ENCODE assay signal across 22 cellular contexts in the genomic region with DNA sequence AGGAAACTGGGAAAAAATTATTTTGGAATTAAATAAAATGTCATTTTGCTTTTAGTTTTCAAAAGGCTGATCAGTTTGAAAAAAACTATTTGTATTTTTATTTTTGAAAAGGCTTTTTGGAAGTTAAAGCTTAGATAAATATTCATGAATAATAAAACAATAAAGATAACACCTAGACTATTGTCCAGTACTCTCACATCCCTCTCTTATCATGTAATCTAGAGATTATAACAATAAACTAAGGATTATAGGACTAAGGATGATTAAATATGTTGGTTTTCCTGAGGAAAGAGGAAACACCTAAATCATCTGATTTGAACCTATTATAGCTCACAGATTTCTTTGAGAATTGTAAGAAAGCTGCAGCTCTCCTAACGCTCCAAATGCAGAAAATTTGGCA.
DNase-seq lines count a peak whose midpoint lies in the region; ATAC-seq and TF ChIP-seq lines count a peak whose summit lies in the region.
"Had no signal": no experiment of that assay in that cellular context is flagged by ENCODE, and none has a peak within 500 bp of the region (broad histone marks: within the 10 kb centered on the region; RNA-seq: fewer than 3 reads in every experiment).

No MANE protein-coding gene starts in this region.

- TF ChIP-seq CTCF in HEK293 (tag by site-specific recombination; IDR thresholded peaks at IDR 0.05), result no peak

- CTCF ChIA-PET in HEK293 (lab: Yijun Ruan, JAX), result interaction anchor here (0.5 kb wide), 1 partner anchor 779 kb away, joined by 3 read pairs; no protein-coding TSS in a partner anchor

- H3K4me1 ChIP-seq in HEK293 (ENCODE audit: control insufficient read depth, insufficient read depth, low read length), result no peaks in the 10 kb centered on the region
- H3K4me1 ChIP-seq: BLaER1 had no signal

- H3K36me3 ChIP-seq in HEK293 (ENCODE audit: control insufficient read depth in 2 of 2, insufficient read depth in 1 of 2, low read length in 2 of 2), result peaks cover 6 to 13% of the 10 kb centered on the region in 2 experiments; a peak in 2 of 3 replicates
- H3K36me3 ChIP-seq: BE2C had no signal

- H3K36me3 Mint-ChIP-seq in activated T-helper 1 cell treated with anti-CD3 and anti-CD28 coated beads, Interleukin-12 subunit alpha, Interleukin-12 subunit beta, Interleukin-2, Interleukin-4 antibody, amounts not matched to agents 30 ng/mL and 10 ng/mL and 1 ng/mL, durations not matched to agents 14 hours and 24 hours and 36 hours (ENCODE audit: low read depth), result peaks cover 26% of the 10 kb centered on the region

- H3K9me3 Mint-ChIP-seq in activated T-helper 1 cell treated with anti-CD3 and anti-CD28 coated beads, Interleukin-12 subunit alpha, Interleukin-12 subunit beta, Interleukin-2, Interleukin-4 antibody, amounts not matched to agents 30 ng/mL and 10 ng/mL and 1 ng/mL, durations not matched to agents 14 hours and 24 hours and 36 hours, result no peaks in the 10 kb centered on the region
- H3K9me3 Mint-ChIP-seq: CD14-positive monocyte; CD4-positive, alpha-beta memory T cell; CD4-positive, CD25-positive, alpha-beta regulatory T cell; CD8-positive, alpha-beta memory T cell had no signal

- no peaks in the 10 kb centered on the region for H3K27me3 Mint-ChIP-seq in activated T-helper 1 cell treated with anti-CD3 and anti-CD28 coated beads, Interleukin-12 subunit alpha, Interleukin-12 subunit beta, Interleukin-2, Interleukin-4 antibody, amounts not matched to agents 30 ng/mL and 10 ng/mL and 1 ng/mL, durations not matched to agents 14 hours and 24 hours and 36 hours (ENCODE audit: insufficient read depth)
- H3K27me3 Mint-ChIP-seq: CD4-positive, alpha-beta memory T cell; CD4-positive, CD25-positive, alpha-beta regulatory T cell; CD8-positive, alpha-beta memory T cell had no signal

- H3K4me3 Mint-ChIP-seq in activated T-helper 1 cell treated with anti-CD3 and anti-CD28 coated beads, Interleukin-12 subunit alpha, Interleukin-12 subunit beta, Interleukin-2, Interleukin-4 antibody, amounts not matched to agents 30 ng/mL and 10 ng/mL and 1 ng/mL, durations not matched to agents 14 hours and 24 hours and 36 hours, result no peak overlapping the region
- H3K4me3 Mint-ChIP-seq: CD14-positive monocyte; CD4-positive, alpha-beta memory T cell; CD4-positive, CD25-positive, alpha-beta regulatory T cell; CD8-positive, alpha-beta memory T cell had no signal

- H3K4me3 ChIP-seq in HEK293 (ENCODE audit: low read depth, low read length), result no peak overlapping the region
- H3K4me3 ChIP-seq: BLaER1 had no signal

- no peaks in the 10 kb centered on the region for H3K4me1 Mint-ChIP-seq in activated T-helper 1 cell treated with anti-CD3 and anti-CD28 coated beads, Interleukin-12 subunit alpha, Interleukin-12 subunit beta, Interleukin-2, Interleukin-4 antibody, amounts not matched to agents 30 ng/mL and 10 ng/mL and 1 ng/mL, durations not matched to agents 14 hours and 24 hours and 36 hours (ENCODE audit: low read depth)
- H3K4me1 Mint-ChIP-seq: CD4-positive, alpha-beta memory T cell; CD8-positive, alpha-beta memory T cell had no signal

- H3K27ac ChIP-seq in HEK293 (ENCODE audit: extremely low read depth, low read depth, low read length), result no peak overlapping the region
- H3K27ac ChIP-seq: BLaER1 had no signal

- POLR2A ChIA-PET in HEK293 (lab: Yijun Ruan, JAX), result no interaction called here

- ATAC-seq in left colon (peak; percentile 57), GM21825 (IDR thresholded peaks at IDR 0.05; ENCODE audit: unreplicated experiment) (no peak), HG03460 (IDR thresholded peaks at IDR 0.05; ENCODE audit: unreplicated experiment) (no peak)

- intact Hi-C loops in left colon (cut with DNase I, micrococcal nuclease), result no loop called here
- intact Hi-C loops in activated T-helper 1 cell treated with anti-CD3 and anti-CD28 coated beads, Interleukin-12 subunit alpha, Interleukin-12 subunit beta, Interleukin-2, Interleukin-4 antibody, amounts not matched to agents 30 ng/mL and 10 ng/mL and 1 ng/mL, durations not matched to agents 14 hours and 24 hours and 36 hours (cut with micrococcal nuclease), result no loop called here

- DNase-seq in left colon, result no peak
- no peak for DNase-seq in activated T-helper 1 cell treated with anti-CD3 and anti-CD28 coated beads, Interleukin-12 subunit alpha, Interleukin-12 subunit beta, Interleukin-2, Interleukin-4 antibody, amounts not matched to agents 30 ng/mL and 10 ng/mL and 1 ng/mL, durations not matched to agents 14 hours and 24 hours and 36 hours (ENCODE audit: low spot score)
- DNase-seq: 8988T; ACHN; BE2C; C1 segment of cervical spinal cord; CD4-positive, alpha-beta memory T cell; CD4-positive, CD25-positive, alpha-beta regulatory T cell; CD8-positive, alpha-beta memory T cell; COR-L47; DMS 273 treated with DMSO at 0.1 percent for 48 hours; DMS153; DMS53; DMS79; DND-41; EL; GF-D8 had no signal

- no peaks in the 10 kb centered on the region for H3K9me3 ChIP-seq in HEK293 (ENCODE audit: control insufficient read depth, insufficient read depth, low read depth, low read length)
- H3K9me3 ChIP-seq: BE2C, BLaER1 had no signal

- H3K27ac Mint-ChIP-seq in activated T-helper 1 cell treated with anti-CD3 and anti-CD28 coated beads, Interleukin-12 subunit alpha, Interleukin-12 subunit beta, Interleukin-2, Interleukin-4 antibody, amounts not matched to agents 30 ng/mL and 10 ng/mL and 1 ng/mL, durations not matched to agents 14 hours and 24 hours and 36 hours, result no peak overlapping the region
- H3K27ac Mint-ChIP-seq: CD14-positive monocyte; CD4-positive, alpha-beta memory T cell; CD4-positive, CD25-positive, alpha-beta regulatory T cell; CD8-positive, alpha-beta memory T cell had no signal

TF ChIP-seq in HEK293, 187 proteins besides CTCF, POLR2A, EP300 and RAD21:
- 0 out of 2 replicates have a peak, but pooled peaks have one; percentile 23 for TF ChIP-seq FEZF1 (tag by site-specific recombination; IDR thresholded peaks at IDR 0.05)
- TF ChIP-seq, protein P1, sequence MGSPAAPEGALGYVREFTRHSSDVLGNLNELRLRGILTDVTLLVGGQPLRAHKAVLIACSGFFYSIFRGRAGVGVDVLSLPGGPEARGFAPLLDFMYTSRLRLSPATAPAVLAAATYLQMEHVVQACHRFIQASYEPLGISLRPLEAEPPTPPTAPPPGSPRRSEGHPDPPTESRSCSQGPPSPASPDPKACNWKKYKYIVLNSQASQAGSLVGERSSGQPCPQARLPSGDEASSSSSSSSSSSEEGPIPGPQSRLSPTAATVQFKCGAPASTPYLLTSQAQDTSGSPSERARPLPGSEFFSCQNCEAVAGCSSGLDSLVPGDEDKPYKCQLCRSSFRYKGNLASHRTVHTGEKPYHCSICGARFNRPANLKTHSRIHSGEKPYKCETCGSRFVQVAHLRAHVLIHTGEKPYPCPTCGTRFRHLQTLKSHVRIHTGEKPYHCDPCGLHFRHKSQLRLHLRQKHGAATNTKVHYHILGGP (tag by site-specific recombination; IDR thresholded peaks at IDR 0.05), result peak; percentile 60; the same call in 1 of the 2 replicates
- TF ChIP-seq, protein P2, sequence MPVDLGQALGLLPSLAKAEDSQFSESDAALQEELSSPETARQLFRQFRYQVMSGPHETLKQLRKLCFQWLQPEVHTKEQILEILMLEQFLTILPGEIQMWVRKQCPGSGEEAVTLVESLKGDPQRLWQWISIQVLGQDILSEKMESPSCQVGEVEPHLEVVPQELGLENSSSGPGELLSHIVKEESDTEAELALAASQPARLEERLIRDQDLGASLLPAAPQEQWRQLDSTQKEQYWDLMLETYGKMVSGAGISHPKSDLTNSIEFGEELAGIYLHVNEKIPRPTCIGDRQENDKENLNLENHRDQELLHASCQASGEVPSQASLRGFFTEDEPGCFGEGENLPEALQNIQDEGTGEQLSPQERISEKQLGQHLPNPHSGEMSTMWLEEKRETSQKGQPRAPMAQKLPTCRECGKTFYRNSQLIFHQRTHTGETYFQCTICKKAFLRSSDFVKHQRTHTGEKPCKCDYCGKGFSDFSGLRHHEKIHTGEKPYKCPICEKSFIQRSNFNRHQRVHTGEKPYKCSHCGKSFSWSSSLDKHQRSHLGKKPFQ (tag by site-specific recombination; IDR thresholded peaks at IDR 0.05), result no peak
